ENCODE assay signal across 9 cellular contexts in genomic region chr22:40258463-40259046, GRCh38.
DNase-seq lines count a peak whose midpoint lies in the region; ATAC-seq, FAIRE-seq and TF ChIP-seq lines count a peak whose summit lies in the region.
"Had no signal": no experiment of that assay in that cellular context is flagged by ENCODE, and none has a peak within 500 bp of the region (broad histone marks: within the 10 kb centered on the region; RNA-seq: fewer than 3 reads in every experiment).

No MANE protein-coding gene starts in this region.

- no TSS peak for BruUV-seq in endothelial cell of umbilical vein (replicated peaks; lab: Mats Ljungman, UMichigan)

- peak; percentile 62 for FAIRE-seq in endothelial cell of umbilical vein (lab: Jason Lieb, UNC)

- peaks cover 3 to 5% of the 10 kb centered on the region in 2 experiments for H3K36me3 ChIP-seq in endothelial cell of umbilical vein (ENCODE audit: control insufficient read depth in 2 of 2, extremely low read depth in 1 of 2, insufficient read depth in 2 of 2, low read length in 2 of 2)
- peaks cover 5% of the 10 kb centered on the region for H3K36me3 ChIP-seq in neural progenitor cell

- H3K9me3 ChIP-seq in endothelial cell of umbilical vein (replicated peaks; ENCODE audit: control insufficient read depth, insufficient read depth, low read length): no peaks in the 10 kb centered on the region
- no peaks in the 10 kb centered on the region for H3K9me3 ChIP-seq in neural progenitor cell (ENCODE audit: low read depth)

- no peak overlapping the region for H3K4me3 ChIP-seq in endothelial cell of umbilical vein (replicated peaks in 1 of 3; ENCODE audit: insufficient read depth in 1 of 3, low read depth in 1 of 3, low read length in 3 of 3)
- H3K4me3 ChIP-seq in neural progenitor cell: no peak overlapping the region

- H3K27ac Mint-ChIP-seq in T-helper 1 cell treated with Interleukin-12 subunit alpha and Interleukin-12 subunit beta and Interleukin-4 antibody, amounts not matched to agents 30 μg/mL and 1 μg/mL, for 36 hours: peak overlapping the region; percentile 49
- H3K27ac Mint-ChIP-seq in nephron progenitor cell (peak overlapping the region; percentile 25), neural progenitor cell (no peak overlapping the region)

- peak overlapping the region; percentile 9 for H3K4me3 Mint-ChIP-seq in T-helper 1 cell treated with Interleukin-12 subunit alpha and Interleukin-12 subunit beta and Interleukin-4 antibody, amounts not matched to agents 30 μg/mL and 1 μg/mL, for 36 hours
- H3K4me3 Mint-ChIP-seq in nephron progenitor cell (no peak overlapping the region), neural progenitor cell (no peak overlapping the region)

- ATAC-seq in GM21360 (IDR thresholded peaks at IDR 0.05; ENCODE audit: unreplicated experiment): no peak

- dilution Hi-C loops in endothelial cell of umbilical vein (cut with MboI; ENCODE audit: extremely low pct_ligation_motif_present, low sequenced_read_pairs): no loop called here

- H3K79me2 ChIP-seq in endothelial cell of umbilical vein (ENCODE audit: control insufficient read depth, insufficient read depth, low read length) (peaks cover 10% of the 10 kb centered on the region), neural progenitor cell (ENCODE audit: low read depth) (peaks cover 92% of the 10 kb centered on the region)

- TF ChIP-seq CTCF in endothelial cell of umbilical vein (IDR thresholded peaks at IDR 0.05; ENCODE audit: extremely low read depth in 1 of 2, insufficient read depth in 1 of 2, low read depth in 1 of 2, low read length in 2 of 2) (no peak), nephron progenitor cell (IDR thresholded peaks at IDR 0.05) (no peak), neural progenitor cell (IDR thresholded peaks at IDR 0.05) (no peak)

- no peak for TF ChIP-seq POLR2A in endothelial cell of umbilical vein (IDR thresholded peaks at IDR 0.05; ENCODE audit: low read depth, low read length)

- H4K20me1 ChIP-seq in endothelial cell of umbilical vein (replicated peaks; ENCODE audit: control insufficient read depth, extremely low read depth, insufficient read depth, low read length) (no peaks in the 10 kb centered on the region), neural progenitor cell (ENCODE audit: low read depth) (peaks cover 66% of the 10 kb centered on the region)

- CTCF ChIA-PET in endothelial cell of umbilical vein (lab: Charles Lee): interaction anchor here (1.0 to 1.8 kb wide), 5 partner anchors 9 to 43 kb away, joined by 3 to 6 read pairs (median 3); no protein-coding TSS in a partner anchor

- H3K36me3 Mint-ChIP-seq in T-helper 1 cell treated with Interleukin-12 subunit alpha and Interleukin-12 subunit beta and Interleukin-4 antibody, amounts not matched to agents 30 μg/mL and 1 μg/mL, for 36 hours (ENCODE audit: low read depth): peaks cover 22% of the 10 kb centered on the region
- H3K36me3 Mint-ChIP-seq in nephron progenitor cell (ENCODE audit: low read depth): peaks cover 65% of the 10 kb centered on the region
- H3K36me3 Mint-ChIP-seq in neural progenitor cell: peaks cover 28% of the 10 kb centered on the region

- in situ Hi-C loops in Caki2 (cut with HindIII; ENCODE audit: low pct_unique_long_range_greater_than_20kb, low sequenced_read_pairs): no loop called here

- H3K9me3 Mint-ChIP-seq in T-helper 1 cell treated with Interleukin-12 subunit alpha and Interleukin-12 subunit beta and Interleukin-4 antibody, amounts not matched to agents 30 μg/mL and 1 μg/mL, for 36 hours: no peaks in the 10 kb centered on the region
- no peaks in the 10 kb centered on the region for H3K9me3 Mint-ChIP-seq in nephron progenitor cell
- no peaks in the 10 kb centered on the region for H3K9me3 Mint-ChIP-seq in neural progenitor cell

- no peaks in the 10 kb centered on the region for H3K27me3 Mint-ChIP-seq in T-helper 1 cell treated with Interleukin-12 subunit alpha and Interleukin-12 subunit beta and Interleukin-4 antibody, amounts not matched to agents 30 μg/mL and 1 μg/mL, for 36 hours (ENCODE audit: low read depth)
- H3K27me3 Mint-ChIP-seq in nephron progenitor cell (ENCODE audit: low read depth, poor library complexity) (no peaks in the 10 kb centered on the region), neural progenitor cell (ENCODE audit: insufficient read depth, low read depth) (peaks cover 4% of the 10 kb centered on the region)

- H3F3A ChIP-seq in neural progenitor cell (ENCODE audit: low read depth): no peaks in the 10 kb centered on the region

- no peak overlapping the region for H3K9ac ChIP-seq in endothelial cell of umbilical vein (replicated peaks; ENCODE audit: extremely low read depth, insufficient read depth, low read length)
- H3K9ac ChIP-seq in neural progenitor cell: no peak overlapping the region

- H3K4me2 ChIP-seq in endothelial cell of umbilical vein (ENCODE audit: insufficient read depth, low read length) (peak overlapping the region; percentile 37), neural progenitor cell (no peak overlapping the region)

- DNase-seq in Caki2 (ENCODE audit: low read depth) (peak; percentile 76), endothelial cell of umbilical vein (ENCODE audit: low read depth, low spot score) (peak; percentile 49), nephron progenitor cell (no peak), neural progenitor cell (ENCODE audit: low spot score) (no peak), COLO668 (lab: John Stamatoyannopoulos, UW; ENCODE audit: unreplicated experiment) (no peak), SK-N-DZ (ENCODE audit: low spot score) (no peak)
- DNase-seq: NCI-H446 treated with DMSO at 0.1 percent for 48 hours had no signal

- H2AFZ ChIP-seq in endothelial cell of umbilical vein (ENCODE audit: low read depth, low read length) (no peak overlapping the region), neural progenitor cell (replicated peaks) (no peak overlapping the region)

- intact Hi-C loops in endothelial cell of umbilical vein (cut with micrococcal nuclease): no loop called here

- H3K27ac ChIP-seq in endothelial cell of umbilical vein (ENCODE audit: insufficient read depth, low read depth, low read length): no peak overlapping the region
- no peak overlapping the region for H3K27ac ChIP-seq in neural progenitor cell

- H3K27me3 ChIP-seq in endothelial cell of umbilical vein (ENCODE audit: control insufficient read depth in 2 of 2, insufficient read depth in 2 of 2, low read length in 2 of 2) (no peaks in the 10 kb centered on the region), neural progenitor cell (no peaks in the 10 kb centered on the region)

- peaks cover 33% of the 10 kb centered on the region for H3K4me1 Mint-ChIP-seq in T-helper 1 cell treated with Interleukin-12 subunit alpha and Interleukin-12 subunit beta and Interleukin-4 antibody, amounts not matched to agents 30 μg/mL and 1 μg/mL, for 36 hours (ENCODE audit: low read depth)
- H3K4me1 Mint-ChIP-seq in nephron progenitor cell (peaks cover 21% of the 10 kb centered on the region), neural progenitor cell (no peaks in the 10 kb centered on the region)

- H3K4me1 ChIP-seq in endothelial cell of umbilical vein (ENCODE audit: control insufficient read depth, extremely low read depth, insufficient read depth, low read length): peaks cover 22% of the 10 kb centered on the region
- H3K4me1 ChIP-seq in neural progenitor cell: peaks cover 4% of the 10 kb centered on the region

- no peaks in the 10 kb centered on the region for H3K9me1 ChIP-seq in endothelial cell of umbilical vein (replicated peaks; ENCODE audit: control insufficient read depth, extremely low read depth, insufficient read depth, low read length)

- POLR2A ChIA-PET in endothelial cell of umbilical vein (lab: Charles Lee): no interaction called here

TF ChIP-seq in endothelial cell of umbilical vein, 7 proteins besides CTCF, POLR2A, EP300 and RAD21:
- TF ChIP-seq MAX (IDR thresholded peaks at IDR 0.05; ENCODE audit: insufficient read depth, insufficient read length) (no peak), JUN (IDR thresholded peaks at IDR 0.05; ENCODE audit: borderline replicate concordance, insufficient read depth, insufficient read length, low read depth) (peak; percentile 33), POLR2AphosphoS5 (IDR thresholded peaks at IDR 0.05; ENCODE audit: insufficient read depth, low read depth, low read length) (no peak), FOS (IDR thresholded peaks at IDR 0.05; ENCODE audit: borderline replicate concordance, insufficient read depth, low read length) (peak; percentile 63), MYC (IDR thresholded peaks at IDR 0.05; ENCODE audit: low read depth, low read length) (no peak)

Comparison
In these comparisons a context has a peak if more than half of its experiments do, and no peak if none do; other contexts are left out.
1. DNase-seq: peak in Caki2 (single experiment) and endothelial cell of umbilical vein (single experiment); none in nephron progenitor cell (single experiment), neural progenitor cell (single experiment), COLO668 (single experiment) and SK-N-DZ (single experiment).